In the genomic region with DNA sequence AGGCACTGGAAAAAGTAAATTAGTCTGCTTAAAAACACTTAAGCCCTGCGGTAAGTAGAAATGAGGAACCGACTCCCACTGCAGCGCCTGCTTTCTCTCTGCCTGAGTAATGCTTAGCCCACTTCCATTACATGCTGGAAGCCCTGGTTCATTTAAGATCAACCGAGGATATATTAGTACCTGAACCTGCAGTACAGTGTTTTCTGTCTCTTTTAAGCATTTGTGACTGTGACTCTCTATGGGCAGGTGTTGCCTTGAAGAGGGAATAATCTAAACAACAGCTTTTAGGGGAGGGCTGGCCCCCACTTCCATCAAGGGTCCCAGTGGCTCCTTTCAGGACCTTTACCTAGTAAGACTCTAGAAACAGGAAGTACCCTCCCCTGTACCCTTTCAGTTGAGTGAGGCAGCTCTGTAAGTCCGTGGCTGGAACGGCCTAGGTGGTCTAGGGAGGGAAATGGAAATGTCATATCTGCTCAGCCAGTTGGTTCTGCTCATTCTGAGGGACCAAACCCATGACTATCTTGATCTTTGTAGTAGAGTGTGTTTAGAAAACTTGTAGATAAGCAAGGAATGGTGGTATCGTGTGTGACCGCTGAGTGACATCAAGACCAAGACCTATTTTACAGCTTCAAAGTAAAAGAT, we compare ENCODE assay signal across 10 cellular contexts. TPM values are rescaled to one million over a fixed set of nuclear protein-coding genes. Genes with fewer than 3 reads are reported as not detected.
DNase-seq lines count a peak whose midpoint lies in the region; ATAC-seq and TF ChIP-seq lines count a peak whose summit lies in the region.
"Had no signal": no experiment of that assay in that cellular context is flagged by ENCODE, and none has a peak within 500 bp of the region (broad histone marks: within the 10 kb centered on the region; RNA-seq: fewer than 3 reads in every experiment).

No MANE protein-coding gene starts in this region.

- no peaks in the 10 kb centered on the region for H3K9me3 Mint-ChIP-seq in stimulated activated effector memory CD8-positive, alpha-beta T cell treated with anti-CD3 and anti-CD28 coated beads, Interleukin-12 subunit alpha, Interleukin-12 subunit beta, amount 100 ng/mL, for 72 hours
- no peaks in the 10 kb centered on the region for H3K9me3 Mint-ChIP-seq in MCF 10A (ENCODE audit: unreplicated experiment)
- no peaks in the 10 kb centered on the region for H3K9me3 Mint-ChIP-seq in Caco-2 (ENCODE audit: unreplicated experiment)

- peaks cover 8% of the 10 kb centered on the region for H3K4me1 Mint-ChIP-seq in stimulated activated effector memory CD8-positive, alpha-beta T cell treated with anti-CD3 and anti-CD28 coated beads, Interleukin-12 subunit alpha, Interleukin-12 subunit beta, amount 100 ng/mL, for 72 hours
- H3K4me1 Mint-ChIP-seq in MCF 10A (ENCODE audit: insufficient read depth, unreplicated experiment): peaks cover 15% of the 10 kb centered on the region
- peaks cover 13% of the 10 kb centered on the region for H3K4me1 Mint-ChIP-seq in Caco-2 (ENCODE audit: low read depth, unreplicated experiment)

- H3K36me3 Mint-ChIP-seq in stimulated activated effector memory CD8-positive, alpha-beta T cell treated with anti-CD3 and anti-CD28 coated beads, Interleukin-12 subunit alpha, Interleukin-12 subunit beta, amount 100 ng/mL, for 72 hours: peaks cover 62% of the 10 kb centered on the region
- H3K36me3 Mint-ChIP-seq in MCF 10A (ENCODE audit: insufficient read depth, unreplicated experiment) (peaks cover 33% of the 10 kb centered on the region), Caco-2 (ENCODE audit: insufficient read depth, unreplicated experiment) (peaks cover 10% of the 10 kb centered on the region)

- H3K27ac Mint-ChIP-seq in stimulated activated effector memory CD8-positive, alpha-beta T cell treated with anti-CD3 and anti-CD28 coated beads, Interleukin-12 subunit alpha, Interleukin-12 subunit beta, amount 100 ng/mL, for 72 hours: peak overlapping the region; percentile 29
- no peak overlapping the region for H3K27ac Mint-ChIP-seq in MCF 10A (ENCODE audit: low read depth, unreplicated experiment)
- no peak overlapping the region for H3K27ac Mint-ChIP-seq in Caco-2 (ENCODE audit: unreplicated experiment)

- H3K9me3 ChIP-seq in Caco-2: no peaks in the 10 kb centered on the region
- H3K9me3 ChIP-seq: ovary, SJSA1 had no signal

- TF ChIP-seq CTCF in MCF 10A (IDR thresholded peaks at IDR 0.05; ENCODE audit: unreplicated experiment) (no peak), Caco-2 (IDR thresholded peaks at IDR 0.05; ENCODE audit: insufficient read depth in 1 of 2, low read depth in 1 of 2, low read length in 1 of 2, severe bottlenecking in 1 of 2, unreplicated experiment in 1 of 2) (no peak)

- H3K4me1 ChIP-seq in Caco-2: no peaks in the 10 kb centered on the region
- H3K4me1 ChIP-seq: SJSA1 had no signal

- no peak overlapping the region for H3K4me3 Mint-ChIP-seq in stimulated activated effector memory CD8-positive, alpha-beta T cell treated with anti-CD3 and anti-CD28 coated beads, Interleukin-12 subunit alpha, Interleukin-12 subunit beta, amount 100 ng/mL, for 72 hours
- no peak overlapping the region for H3K4me3 Mint-ChIP-seq in MCF 10A (ENCODE audit: unreplicated experiment)
- no peak overlapping the region for H3K4me3 Mint-ChIP-seq in Caco-2 (ENCODE audit: unreplicated experiment)

- H3K27me3 Mint-ChIP-seq in MCF 10A (ENCODE audit: insufficient read depth, unreplicated experiment) (no peaks in the 10 kb centered on the region), Caco-2 (ENCODE audit: insufficient read depth, unreplicated experiment) (no peaks in the 10 kb centered on the region)

- POLR2A ChIA-PET in MCF 10A (lab: Yijun Ruan, JAX) (interaction anchor here (0.6 kb wide), 1 partner anchor 1035 kb away, joined by 3 read pairs; no protein-coding TSS in a partner anchor), Caco-2 (lab: Charles Lee) (interaction anchor here (0.6 kb wide), 1 partner anchor 586 kb away, joined by 5 read pairs; no protein-coding TSS in a partner anchor)

- CTCF ChIA-PET in MCF 10A (lab: Yijun Ruan, JAX): interaction anchor here (0.7 to 0.8 kb wide), 2 partner anchors 22 to 126 kb away, joined by 3 to 4 read pairs; no protein-coding TSS in a partner anchor
- CTCF ChIA-PET in Caco-2 (lab: Charles Lee): no interaction called here

- DNase-seq in SIG-M5 (lab: John Stamatoyannopoulos, UW) (peak; percentile 70), anterior cingulate cortex (lab: John Stamatoyannopoulos, UW) (no peak), MCF 10A (ENCODE audit: unreplicated experiment) (no peak), Caco-2 (no peak), HK-2 (ENCODE audit: unreplicated experiment) (no peak)
- no peak for DNase-seq in stimulated activated effector memory CD8-positive, alpha-beta T cell treated with anti-CD3 and anti-CD28 coated beads, Interleukin-12 subunit alpha, Interleukin-12 subunit beta, amount 100 ng/mL, for 72 hours (ENCODE audit: low spot score in 2 of 2)
- DNase-seq: ovary had no signal

- intact Hi-C loops in MCF 10A (cut with micrococcal nuclease): no loop called here
- intact Hi-C loops in Caco-2 (cut with micrococcal nuclease; ENCODE audit: unreplicated experiment): no loop called here

- H3K36me3 ChIP-seq in Caco-2 (ENCODE audit: control insufficient read depth, insufficient read depth, low read length): no peaks in the 10 kb centered on the region; the same call in 1 of the 2 replicates
- H3K36me3 ChIP-seq: ovary had no signal

- no peak overlapping the region for H3K4me3 ChIP-seq in Caco-2 (ENCODE audit: low read depth, low read length)
- H3K4me3 ChIP-seq: ovary, SJSA1 had no signal

- BruUV-seq in MCF 10A (replicated peaks; lab: Mats Ljungman, UMichigan): no TSS peak
- no TSS peak for BruUV-seq in Caco-2 (replicated peaks; lab: Mats Ljungman, UMichigan)

- ATAC-seq in GM18868 (IDR thresholded peaks at IDR 0.05; ENCODE audit: unreplicated experiment) (peak; percentile 92), HG02885 (IDR thresholded peaks at IDR 0.05; ENCODE audit: poor library complexity, unreplicated experiment) (peak; percentile 59)
- no peak for ATAC-seq in stimulated activated effector memory CD8-positive, alpha-beta T cell treated with anti-CD3 and anti-CD28 coated beads, Interleukin-12 subunit alpha, Interleukin-12 subunit beta, amount 100 ng/mL, for 72 hours

- H3K27me3 ChIP-seq in Caco-2 (replicated peaks; ENCODE audit: control insufficient read depth, insufficient read depth, low read length): no peaks in the 10 kb centered on the region
- H3K27me3 ChIP-seq: ovary, SJSA1 had no signal

RNA-seq across cellular contexts. Expression of a gene that starts 56.2 kb away (rescaled TPM):
- total RNA-seq in MCF 10A (2022): 12.2 and 13.1 TPM in 2 replicates
- 20.6 and 21.2 TPM in 2 replicates for total RNA-seq in Caco-2 (2022)

RNA-seq across cellular contexts. Expression of a gene that starts 59.5 kb away (rescaled TPM):
- total RNA-seq in MCF 10A (2022) (116 and 125 TPM in 2 replicates), Caco-2 (2022) (53.5 and 53.9 TPM in 2 replicates)
